Comparison of ENCODE assay signal across 1 cellular context in the genomic region with DNA sequence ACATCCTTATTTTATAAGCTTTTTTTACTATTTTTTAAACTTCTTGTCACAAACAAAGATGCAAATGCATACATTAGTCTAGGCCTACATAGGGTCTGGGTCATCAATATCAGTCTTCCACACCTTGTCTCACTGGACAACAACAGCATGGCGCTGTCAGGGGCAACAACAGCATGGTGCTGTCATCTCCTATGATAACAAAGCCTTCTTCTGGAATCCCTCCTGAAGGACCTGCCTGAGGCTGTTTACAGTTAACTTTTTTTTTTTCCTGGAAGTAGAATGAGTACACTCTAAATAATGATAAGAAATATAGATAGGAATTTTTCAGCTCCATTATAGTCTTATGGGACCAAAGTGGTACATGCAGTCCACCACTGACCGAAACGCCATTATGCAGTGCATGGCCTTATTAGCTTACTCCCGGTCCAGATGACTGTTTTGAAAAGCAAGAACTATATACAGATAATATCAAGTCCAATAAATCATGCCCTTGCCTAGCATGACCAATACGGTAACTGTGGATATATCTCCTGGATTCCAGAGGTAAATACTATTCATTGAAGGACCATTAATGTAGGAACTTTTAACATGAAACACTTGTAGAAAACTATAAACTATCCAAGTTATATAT.
A peak's percentile ranks its signal among the peaks of the same experiment; 100 is the strongest.
TF ChIP-seq lines count a peak whose summit lies in the region.

No MANE protein-coding gene starts in this region.

TF ChIP-seq in K562, 482 proteins besides CTCF, POLR2A, EP300 and RAD21:
- TF ChIP-seq STAT5A (IDR thresholded peaks at IDR 0.05; ENCODE audit: borderline replicate concordance, low read length): peak; percentile 57
- TF ChIP-seq CBX2 (IDR thresholded peaks at IDR 0.05; ENCODE audit: insufficient read depth, low read length, poor library complexity, severe bottlenecking): no peak
- TF ChIP-seq RCOR1 (IDR thresholded peaks at IDR 0.05; ENCODE audit: borderline replicate concordance in 1 of 2, low read depth in 2 of 2, low read length in 2 of 2): peak in 1 of 2 experiments; percentile 7; a peak in 1 of 4 replicates
- peak; percentile 55 for TF ChIP-seq FOSL1 (tag; conservative IDR thresholded peaks at IDR 0.05)
- TF ChIP-seq NFYB (IDR thresholded peaks at IDR 0.05; ENCODE audit: extremely low read depth, insufficient read length): no peak
- TF ChIP-seq FOXJ2 (tag; IDR thresholded peaks at IDR 0.05): peak; percentile 69
- peak; percentile 61; the same call in 1 of the 2 replicates for TF ChIP-seq MXI1 (IDR thresholded peaks at IDR 0.05; ENCODE audit: low read depth, low read length)
- peak; percentile 74 for TF ChIP-seq TAL1 (IDR thresholded peaks at IDR 0.05)
- peak; percentile 67 for TF ChIP-seq DPF2 (IDR thresholded peaks at IDR 0.05)
- TF ChIP-seq, protein P1, sequence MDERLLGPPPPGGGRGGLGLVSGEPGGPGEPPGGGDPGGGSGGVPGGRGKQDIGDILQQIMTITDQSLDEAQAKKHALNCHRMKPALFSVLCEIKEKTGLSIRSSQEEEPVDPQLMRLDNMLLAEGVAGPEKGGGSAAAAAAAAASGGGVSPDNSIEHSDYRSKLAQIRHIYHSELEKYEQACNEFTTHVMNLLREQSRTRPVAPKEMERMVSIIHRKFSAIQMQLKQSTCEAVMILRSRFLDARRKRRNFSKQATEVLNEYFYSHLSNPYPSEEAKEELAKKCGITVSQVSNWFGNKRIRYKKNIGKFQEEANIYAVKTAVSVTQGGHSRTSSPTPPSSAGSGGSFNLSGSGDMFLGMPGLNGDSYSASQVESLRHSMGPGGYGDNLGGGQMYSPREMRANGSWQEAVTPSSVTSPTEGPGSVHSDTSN (CRISPR knock-in tag; IDR thresholded peaks at IDR 0.05; ENCODE audit: low read depth): no peak
- TF ChIP-seq, protein P1 (tag; conservative IDR thresholded peaks at IDR 0.05; ENCODE audit: low read depth): peak; percentile 64
- peak; percentile 59; the same call in 1 of the 2 replicates for TF ChIP-seq EHMT2 (IDR thresholded peaks at IDR 0.05)
- peak; percentile 85 for TF ChIP-seq TCF3 (CRISPR knock-in tag; IDR thresholded peaks at IDR 0.05)
- TF ChIP-seq ZNF133 (CRISPR knock-in tag; IDR thresholded peaks at IDR 0.05): no peak
- TF ChIP-seq TEAD4 (IDR thresholded peaks at IDR 0.05; ENCODE audit: low read length): peak; percentile 64
- no peak for TF ChIP-seq TEAD4 (CRISPR knock-in tag; IDR thresholded peaks at IDR 0.05; ENCODE audit: borderline replicate concordance)
- TF ChIP-seq ARNT (IDR thresholded peaks at IDR 0.05): 0 out of 4 replicates have a peak, but pooled peaks of 1 of the 2 experiments have one; percentile 33
- 0 out of 4 replicates have a peak, but pooled peaks of 1 of the 2 experiments have one; percentile 41 for TF ChIP-seq HDAC1 (IDR thresholded peaks at IDR 0.05)
- TF ChIP-seq RFX1 (IDR thresholded peaks at IDR 0.05): peak; percentile 72
- TF ChIP-seq MCM5 (IDR thresholded peaks at IDR 0.05; ENCODE audit: low read depth): no peak
- TF ChIP-seq ZNF384 (IDR thresholded peaks at IDR 0.05; ENCODE audit: low read depth, low read length): peak; percentile 70; the same call in 1 of the 2 replicates
- TF ChIP-seq SMARCC2 (IDR thresholded peaks at IDR 0.05; ENCODE audit: low read depth): peak; percentile 34; the same call in 1 of the 2 replicates
- TF ChIP-seq CBX8 (IDR thresholded peaks at IDR 0.05; ENCODE audit: borderline replicate concordance, extremely low read depth, low read depth, low read length, poor library complexity, severe bottlenecking): no peak
- TF ChIP-seq, protein P2, sequence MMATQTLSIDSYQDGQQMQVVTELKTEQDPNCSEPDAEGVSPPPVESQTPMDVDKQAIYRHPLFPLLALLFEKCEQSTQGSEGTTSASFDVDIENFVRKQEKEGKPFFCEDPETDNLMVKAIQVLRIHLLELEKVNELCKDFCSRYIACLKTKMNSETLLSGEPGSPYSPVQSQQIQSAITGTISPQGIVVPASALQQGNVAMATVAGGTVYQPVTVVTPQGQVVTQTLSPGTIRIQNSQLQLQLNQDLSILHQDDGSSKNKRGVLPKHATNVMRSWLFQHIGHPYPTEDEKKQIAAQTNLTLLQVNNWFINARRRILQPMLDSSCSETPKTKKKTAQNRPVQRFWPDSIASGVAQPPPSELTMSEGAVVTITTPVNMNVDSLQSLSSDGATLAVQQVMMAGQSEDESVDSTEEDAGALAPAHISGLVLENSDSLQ (IDR thresholded peaks at IDR 0.05): peak; percentile 49
- TF ChIP-seq ZNF75A (CRISPR knock-in tag; IDR thresholded peaks at IDR 0.05): no peak
- TF ChIP-seq ARID1B (IDR thresholded peaks at IDR 0.05): peak; percentile 85
- peak; percentile 65 for TF ChIP-seq SMARCA4 (IDR thresholded peaks at IDR 0.05)
- peak; percentile 66; the same call in 1 of the 2 replicates for TF ChIP-seq FOXJ3 (CRISPR knock-in tag; IDR thresholded peaks at IDR 0.05)
- peak; percentile 89 for TF ChIP-seq SOX6 (IDR thresholded peaks at IDR 0.05)
- peak; percentile 78 for TF ChIP-seq MEIS2 (IDR thresholded peaks at IDR 0.05; ENCODE audit: partially characterized antibody)
- TF ChIP-seq FOXK2 (conservative IDR thresholded peaks at IDR 0.05 in 1 of 2, IDR thresholded peaks at IDR 0.05 in 1 of 2; ENCODE audit: low read depth in 2 of 2): peak; percentile 85 to 88
- TF ChIP-seq STAG1 (CRISPR knock-in tag; IDR thresholded peaks at IDR 0.05; ENCODE audit: borderline replicate concordance): no peak
- TF ChIP-seq, protein P3, sequence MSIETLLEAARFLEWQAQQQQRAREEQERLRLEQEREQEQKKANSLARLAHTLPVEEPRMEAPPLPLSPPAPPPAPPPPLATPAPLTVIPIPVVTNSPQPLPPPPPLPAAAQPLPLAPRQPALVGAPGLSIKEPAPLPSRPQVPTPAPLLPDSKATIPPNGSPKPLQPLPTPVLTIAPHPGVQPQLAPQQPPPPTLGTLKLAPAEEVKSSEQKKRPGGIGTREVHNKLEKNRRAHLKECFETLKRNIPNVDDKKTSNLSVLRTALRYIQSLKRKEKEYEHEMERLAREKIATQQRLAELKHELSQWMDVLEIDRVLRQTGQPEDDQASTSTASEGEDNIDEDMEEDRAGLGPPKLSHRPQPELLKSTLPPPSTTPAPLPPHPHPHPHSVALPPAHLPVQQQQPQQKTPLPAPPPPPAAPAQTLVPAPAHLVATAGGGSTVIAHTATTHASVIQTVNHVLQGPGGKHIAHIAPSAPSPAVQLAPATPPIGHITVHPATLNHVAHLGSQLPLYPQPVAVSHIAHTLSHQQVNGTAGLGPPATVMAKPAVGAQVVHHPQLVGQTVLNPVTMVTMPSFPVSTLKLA (conservative IDR thresholded peaks at IDR 0.05): peak; percentile 62 to 81
- no peak for TF ChIP-seq ZNF232 (CRISPR knock-in tag; IDR thresholded peaks at IDR 0.05)
- TF ChIP-seq CBFA2T2 (conservative IDR thresholded peaks at IDR 0.05): peak; percentile 38; the same call in 1 of the 2 replicates
- TF ChIP-seq NCOR1 (IDR thresholded peaks at IDR 0.05): peak; percentile 60
- TF ChIP-seq CBFA2T3 (IDR thresholded peaks at IDR 0.05): peak; percentile 78
- TF ChIP-seq PRPF4 (IDR thresholded peaks at IDR 0.05; ENCODE audit: insufficient read depth, low read depth, low read length, poor library complexity, severe bottlenecking): no peak
- TF ChIP-seq ZFX (CRISPR knock-in tag; IDR thresholded peaks at IDR 0.05): peak; percentile 10; the same call in 1 of the 2 replicates
- TF ChIP-seq CTBP1 (IDR thresholded peaks at IDR 0.05; ENCODE audit: borderline replicate concordance): peak; percentile 53
- 0 out of 2 replicates have a peak, but pooled peaks have one; percentile 37 for TF ChIP-seq POLR2AphosphoS5 (IDR thresholded peaks at IDR 0.05; ENCODE audit: control insufficient read depth, insufficient read depth, low read depth, low read length)
- 0 out of 2 replicates have a peak, but pooled peaks have one; percentile 30 for TF ChIP-seq ATF7 (IDR thresholded peaks at IDR 0.05)
- TF ChIP-seq, protein P4, sequence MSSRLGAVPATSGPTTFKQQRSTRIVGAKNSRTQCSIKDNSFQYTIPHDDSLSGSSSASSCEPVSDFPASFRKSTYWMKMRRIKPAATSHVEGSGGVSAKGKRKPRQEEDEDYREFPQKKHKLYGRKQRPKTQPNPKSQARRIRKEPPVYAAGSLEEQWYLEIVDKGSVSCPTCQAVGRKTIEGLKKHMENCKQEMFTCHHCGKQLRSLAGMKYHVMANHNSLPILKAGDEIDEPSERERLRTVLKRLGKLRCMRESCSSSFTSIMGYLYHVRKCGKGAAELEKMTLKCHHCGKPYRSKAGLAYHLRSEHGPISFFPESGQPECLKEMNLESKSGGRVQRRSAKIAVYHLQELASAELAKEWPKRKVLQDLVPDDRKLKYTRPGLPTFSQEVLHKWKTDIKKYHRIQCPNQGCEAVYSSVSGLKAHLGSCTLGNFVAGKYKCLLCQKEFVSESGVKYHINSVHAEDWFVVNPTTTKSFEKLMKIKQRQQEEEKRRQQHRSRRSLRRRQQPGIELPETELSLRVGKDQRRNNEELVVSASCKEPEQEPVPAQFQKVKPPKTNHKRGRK (tag; IDR thresholded peaks at IDR 0.05): no peak
- TF ChIP-seq L3MBTL2 (IDR thresholded peaks at IDR 0.05): peak; percentile 13; the same call in 1 of the 2 replicates
